ENCODE assay signal across 31 cellular contexts in genomic region chr2:76270356-76270755, GRCh38.
DNase-seq lines count a peak whose midpoint lies in the region; ATAC-seq and TF ChIP-seq lines count a peak whose summit lies in the region.
"Had no signal": no experiment of that assay in that cellular context is flagged by ENCODE, and none has a peak within 500 bp of the region (broad histone marks: within the 10 kb centered on the region; RNA-seq: fewer than 3 reads in every experiment).

No MANE protein-coding gene starts in this region.

- H3K9me3 Mint-ChIP-seq in type B pancreatic cell, result peaks cover 4% of the 10 kb centered on the region

- BruUV-seq in PC-3 (replicated peaks; lab: Mats Ljungman, UMichigan), result no TSS peak

- no peaks in the 10 kb centered on the region for H4K20me1 ChIP-seq in PC-3 (ENCODE audit: low read length)

- peak; percentile 46 for DNase-seq in DMS53 (lab: John Stamatoyannopoulos, UW)
- no peak for DNase-seq in DMS53 treated with DMSO at 0.1 percent for 48 hours (lab: John Stamatoyannopoulos, UW; ENCODE audit: unreplicated experiment)
- peak; percentile 7 for DNase-seq in PC-3
- DNase-seq in foreskin keratinocyte, result no peak
- DNase-seq in type B pancreatic cell (ENCODE audit: extremely low spot score, unreplicated experiment), result no peak
- no peak for DNase-seq in DMS 273 treated with DMSO at 0.1 percent for 48 hours (lab: John Stamatoyannopoulos, UW)
- DNase-seq in effector CD8-positive, alpha-beta T cell (lab: John Stamatoyannopoulos, UW), result no peak
- DNase-seq in substantia nigra (lab: John Stamatoyannopoulos, UW), result no peak
- DNase-seq: ACHN; BE2C; CD8-positive, alpha-beta memory T cell; DMS79; EL; GDM1; GOT3; HFFc6; IMR-90; NCI-H1105 treated with DMSO at 0.1 percent for 48 hours; NCI-H146; NCI-H2029; NCI-H446 treated with DMSO at 0.1 percent for 48 hours; NCI-H526; SHP77; SW 1271 had no signal

- H3K79me2 ChIP-seq in PC-3 (ENCODE audit: low read length), result no peaks in the 10 kb centered on the region

- intact Hi-C loops in PC-3 (cut with micrococcal nuclease), result no loop called here

- H3K27ac ChIP-seq in PC-3 (ENCODE audit: low read length), result no peak overlapping the region
- no peak overlapping the region for H3K27ac ChIP-seq in foreskin keratinocyte
- no peak overlapping the region for H3K27ac ChIP-seq in substantia nigra (ENCODE audit: low read depth, low read length, poor library complexity, severe bottlenecking)
- H3K27ac ChIP-seq: 22Rv1, KMS-11, RWPE1 had no signal

- no peaks in the 10 kb centered on the region for H3K36me3 Mint-ChIP-seq in type B pancreatic cell
- H3K36me3 Mint-ChIP-seq: CD14-positive monocyte; CD8-positive, alpha-beta memory T cell had no signal

- H3K9me2 ChIP-seq in PC-3 (replicated peaks; ENCODE audit: low read length), result no peaks in the 10 kb centered on the region

- no peaks in the 10 kb centered on the region for H3K36me3 ChIP-seq in PC-3 (ENCODE audit: low read depth, low read length)
- H3K36me3 ChIP-seq: BE2C, HAP-1 had no signal

- no peak for ATAC-seq in PC-3
- ATAC-seq in foreskin keratinocyte, result peak; percentile 20
- ATAC-seq: GM12878, Panc1 had no signal

- CTCF ChIA-PET in PC-3 (lab: Charles Lee), result no interaction called here

- no peaks in the 10 kb centered on the region for H3K9me3 ChIP-seq in PC-3 (ENCODE audit: low read length)
- H3K9me3 ChIP-seq: BE2C, HAP-1 had no signal

- H2AFZ ChIP-seq in PC-3 (ENCODE audit: low read length), result no peak overlapping the region

- no peaks in the 10 kb centered on the region for H3K4me1 ChIP-seq in PC-3 (ENCODE audit: insufficient read depth, low read length)
- no peaks in the 10 kb centered on the region for H3K4me1 ChIP-seq in foreskin keratinocyte

- TF ChIP-seq CTCF in PC-3 (conservative IDR thresholded peaks at IDR 0.05; ENCODE audit: low read depth, low read length) (no peak), foreskin keratinocyte (conservative IDR thresholded peaks at IDR 0.05) (no peak), type B pancreatic cell (conservative IDR thresholded peaks at IDR 0.05) (no peak)

- H3K9ac ChIP-seq in PC-3 (ENCODE audit: low read length), result no peak overlapping the region
- H3K9ac ChIP-seq: KMS-11 had no signal

- no peaks in the 10 kb centered on the region for H3K4me1 Mint-ChIP-seq in type B pancreatic cell (ENCODE audit: unreplicated experiment)
- H3K4me1 Mint-ChIP-seq: CD14-positive monocyte; CD8-positive, alpha-beta memory T cell had no signal

- no peak overlapping the region for H3K4me3 ChIP-seq in PC-3 (ENCODE audit: low read length)
- H3K4me3 ChIP-seq: GM12878, HAP-1 had no signal

- H3F3A ChIP-seq in PC-3 (ENCODE audit: low read length, unreplicated experiment), result no peaks in the 10 kb centered on the region

- no peak overlapping the region for H3K4me2 ChIP-seq in PC-3 (ENCODE audit: low read length)
- H3K4me2 ChIP-seq: KMS-11 had no signal

- H3K27me3 ChIP-seq in PC-3 (ENCODE audit: low read length) (no peaks in the 10 kb centered on the region), foreskin keratinocyte (no peaks in the 10 kb centered on the region)
- H3K27me3 ChIP-seq: BE2C had no signal

- H3K4me3 Mint-ChIP-seq in type B pancreatic cell, result no peak overlapping the region
- H3K4me3 Mint-ChIP-seq: CD14-positive monocyte; CD8-positive, alpha-beta memory T cell; HFFc6 had no signal

- H3K27ac Mint-ChIP-seq in type B pancreatic cell, result peak overlapping the region; percentile 10
- H3K27ac Mint-ChIP-seq: CD14-positive monocyte; CD8-positive, alpha-beta memory T cell; HFFc6 had no signal

- no peaks in the 10 kb centered on the region for H3K27me3 Mint-ChIP-seq in type B pancreatic cell
- H3K27me3 Mint-ChIP-seq: CD8-positive, alpha-beta memory T cell had no signal

- POLR2A ChIA-PET in PC-3 (lab: Charles Lee; ENCODE audit: unreplicated experiment), result no interaction called here

Comparison
In these comparisons a context has a peak if more than half of its experiments do, and no peak if none do; other contexts are left out.
1. DNase-seq: peak in DMS53 (single experiment) and PC-3 (single experiment); none in DMS53 treated with DMSO at 0.1 percent for 48 hours (single experiment), foreskin keratinocyte (0 of 2), type B pancreatic cell (single experiment), DMS 273 treated with DMSO at 0.1 percent for 48 hours (single experiment), effector CD8-positive, alpha-beta T cell (single experiment) and substantia nigra (0 of 49).